In genomic region chr2:98020992-98021713, GRCh38 we compare ENCODE assay signal across 20 cellular contexts. TPM values are rescaled to one million over a fixed set of nuclear protein-coding genes. Genes with fewer than 3 reads are reported as not detected.
A peak's percentile ranks its signal among the peaks of the same experiment; 100 is the strongest.
DNase-seq lines count a peak whose midpoint lies in the region; ATAC-seq and TF ChIP-seq lines count a peak whose summit lies in the region.
"Had no signal": no experiment of that assay in that cellular context is flagged by ENCODE, and none has a peak within 500 bp of the region (broad histone marks: within the 10 kb centered on the region; RNA-seq: fewer than 3 reads in every experiment).

No MANE protein-coding gene starts in this region.

- H3K27me3 ChIP-seq in GM23338 (ENCODE audit: insufficient read depth) = no peaks in the 10 kb centered on the region
- H3K27me3 ChIP-seq in suprapubic skin = no peaks in the 10 kb centered on the region
- H3K27me3 ChIP-seq: brain microvascular endothelial cell, MG63, Peyer's patch had no signal

- H3K36me3 Mint-ChIP-seq in GM23338 (ENCODE audit: low read depth) = no peaks in the 10 kb centered on the region
- H3K36me3 Mint-ChIP-seq: CD4-positive, alpha-beta memory T cell; natural killer cell treated with Interleukin-12 subunit alpha and Interleukin-12 subunit beta and Interleukin-15 and Interleukin-18, amount 100 ng/mL, for 72 hours had no signal

- TF ChIP-seq POLR2A in suprapubic skin (IDR thresholded peaks at IDR 0.05) = no peak

- H3K27ac Mint-ChIP-seq in GM23338 = no peak overlapping the region
- H3K27ac Mint-ChIP-seq: CD4-positive, alpha-beta memory T cell; natural killer cell treated with Interleukin-12 subunit alpha and Interleukin-12 subunit beta and Interleukin-15 and Interleukin-18, amount 100 ng/mL, for 72 hours had no signal

- no peak for TF ChIP-seq EP300 in suprapubic skin (IDR thresholded peaks at IDR 0.05)

- H3K4me1 ChIP-seq in GM23338 (ENCODE audit: insufficient read depth) (no peaks in the 10 kb centered on the region), suprapubic skin (no peaks in the 10 kb centered on the region)
- H3K4me1 ChIP-seq: upper lobe of right lung had no signal

- no peaks in the 10 kb centered on the region for H3K4me1 Mint-ChIP-seq in GM23338

- H3K27ac ChIP-seq in GM23338 (ENCODE audit: low read depth) (no peak overlapping the region), suprapubic skin (no peak overlapping the region)
- H3K27ac ChIP-seq: brain microvascular endothelial cell, upper lobe of right lung had no signal

- H4K20me1 ChIP-seq in GM23338 (replicated peaks; ENCODE audit: insufficient read depth) = no peaks in the 10 kb centered on the region

- DNase-seq in NCI-H2196 (lab: John Stamatoyannopoulos, UW; ENCODE audit: unreplicated experiment) (peak; percentile 26), NCI-H2196 treated with DMSO at 0.1 percent for 48 hours (lab: John Stamatoyannopoulos, UW; ENCODE audit: unreplicated experiment) (no peak), GM23338 (ENCODE audit: low spot score) (peak; percentile 20), cerebellar cortex (ENCODE audit: low spot score) (peak; percentile 80), occipital lobe (lab: John Stamatoyannopoulos, UW) (peak; percentile 18), suprapubic skin (ENCODE audit: low spot score in 2 of 2) (no peak)
- DNase-seq: activated CD4-positive, alpha-beta T cell treated with anti-CD3 and anti-CD28 coated beads, Interleukin-2, amount 50 U/mL, for 4 hours; activated naive CD4-positive, alpha-beta T cell treated with anti-CD3 and anti-CD28 coated beads, Interleukin-2, amount 50 U/mL, for 16 hours; brain microvascular endothelial cell; CD4-positive, alpha-beta memory T cell; dermis blood vessel endothelial cell; MG63; NCI-H187; Peyer's patch; stimulated activated naive CD4-positive, alpha-beta T cell treated with Interleukin-2 at 50 U/mL for 16 hours; SW 1271; upper lobe of right lung had no signal

- H3K4me2 ChIP-seq in GM23338 = no peak overlapping the region

- H3K9me3 Mint-ChIP-seq in GM23338 = peaks cover 16% of the 10 kb centered on the region
- H3K9me3 Mint-ChIP-seq: natural killer cell treated with Interleukin-12 subunit alpha and Interleukin-12 subunit beta and Interleukin-15 and Interleukin-18, amount 100 ng/mL, for 72 hours had no signal

- TF ChIP-seq CTCF in GM23338 (conservative IDR thresholded peaks at IDR 0.05; ENCODE audit: low read depth in 2 of 2) (no peak), suprapubic skin (IDR thresholded peaks at IDR 0.05) (no peak)

- no peak overlapping the region for H2AFZ ChIP-seq in GM23338

- peaks cover 3% of the 10 kb centered on the region; the same call in 1 of the 2 replicates for H3K9me2 ChIP-seq in GM23338 (ENCODE audit: insufficient read depth)

- H3K79me2 ChIP-seq in GM23338 (replicated peaks; ENCODE audit: insufficient read depth) = no peaks in the 10 kb centered on the region

- no peaks in the 10 kb centered on the region for H3K27me3 Mint-ChIP-seq in GM23338 (ENCODE audit: insufficient read depth, low read depth, poor library complexity)

- H3K9me3 ChIP-seq in suprapubic skin = no peaks in the 10 kb centered on the region
- H3K9me3 ChIP-seq: MG63, Peyer's patch, upper lobe of right lung had no signal

- ATAC-seq in GM23338 (peak; percentile 72), GM21737 (IDR thresholded peaks at IDR 0.05; ENCODE audit: unreplicated experiment) (no peak), HG03442 (IDR thresholded peaks at IDR 0.05; ENCODE audit: unreplicated experiment) (no peak)
- ATAC-seq: upper lobe of right lung had no signal

- H3K4me3 ChIP-seq in GM23338 (no peak overlapping the region), suprapubic skin (no peak overlapping the region)
- H3K4me3 ChIP-seq: MG63, Peyer's patch, upper lobe of right lung had no signal

- H3K36me3 ChIP-seq in GM23338 (ENCODE audit: insufficient read depth) (no peaks in the 10 kb centered on the region), suprapubic skin (no peaks in the 10 kb centered on the region)
- H3K36me3 ChIP-seq: brain microvascular endothelial cell, MG63, Peyer's patch, upper lobe of right lung had no signal

- 85% methylated on average over 11 of the region's 11 CpGs for WGBS in suprapubic skin

- no peak overlapping the region for H3K4me3 Mint-ChIP-seq in GM23338
- H3K4me3 Mint-ChIP-seq: CD4-positive, alpha-beta memory T cell; natural killer cell treated with Interleukin-12 subunit alpha and Interleukin-12 subunit beta and Interleukin-15 and Interleukin-18, amount 100 ng/mL, for 72 hours had no signal

- H3F3A ChIP-seq in GM23338 (replicated peaks; ENCODE audit: low read depth) = no peaks in the 10 kb centered on the region

TF ChIP-seq in GM23338, 12 proteins besides CTCF, POLR2A, EP300 and RAD21 (continues in another document):
- no peak for TF ChIP-seq ZNF331 (CRISPR knock-in tag; IDR thresholded peaks at IDR 0.05; ENCODE audit: low read depth)
- no peak for TF ChIP-seq EZH2 (IDR thresholded peaks at IDR 0.05; ENCODE audit: low read depth, unreplicated experiment)
- no peak for TF ChIP-seq NANOG (IDR thresholded peaks at IDR 0.05; ENCODE audit: borderline replicate concordance)
- TF ChIP-seq ZNF462 (CRISPR knock-in tag; IDR thresholded peaks at IDR 0.05) = no peak

RNA-seq across cellular contexts. Expression of gene TMEM131, which starts 25.4 kb away (rescaled TPM):
- total RNA-seq in GM23338 (2014; rRNA removed; shearing (Covaris generic)) = 22.7 and 32.9 TPM in 2 replicates
- polyA plus RNA-seq in GM23338 (2016; fragmentation: Nextera tagmentation; extraction: Ambion mirVana) = 9.2 and 9.9 TPM in 2 replicates
- total RNA-seq in occipital lobe (42.9 TPM), suprapubic skin (100 to 1,000 TPM in 1 of 4 donors, 10 to 100 TPM in 3; 39.7 to 117 (median 42.5) TPM)

Comparison
In these comparisons a context has a peak if more than half of its experiments do, and no peak if none do; other contexts are left out.
1. DNase-seq: peak in NCI-H2196 (single experiment), GM23338 (single experiment), cerebellar cortex (single experiment) and occipital lobe (single experiment); none in NCI-H2196 treated with DMSO at 0.1 percent for 48 hours (single experiment) and suprapubic skin (0 of 2).